In the genomic region with DNA sequence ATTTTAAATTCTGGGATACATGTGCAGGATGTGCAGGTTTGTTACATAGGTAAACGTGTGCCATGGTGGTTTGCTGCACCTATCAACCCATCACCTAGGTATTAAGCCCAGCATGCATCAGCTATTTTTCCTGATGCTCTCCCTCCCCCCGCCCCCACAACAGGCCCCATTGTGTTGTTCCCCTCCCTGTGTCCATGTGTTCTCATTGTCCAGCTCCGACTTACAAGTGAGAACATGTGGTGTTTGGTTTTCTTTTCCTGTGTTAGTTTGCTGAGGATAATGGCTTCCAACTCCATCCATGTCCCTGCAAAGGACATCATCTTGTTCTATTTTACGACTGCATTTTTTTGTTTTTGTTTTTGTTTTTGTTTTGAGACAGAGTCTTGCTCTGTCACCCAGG, we compare ENCODE assay signal across 1 cellular context.
TF ChIP-seq lines count a peak whose summit lies in the region.

No MANE protein-coding gene starts in this region.

TF ChIP-seq in HepG2, 621 proteins besides CTCF, POLR2A, EP300 and RAD21:
- TF ChIP-seq MNT (IDR thresholded peaks at IDR 0.05): 0 out of 2 replicates have a peak, but pooled peaks have one; percentile 5
